ENCODE assay signal across 1 cellular context in the genomic region with DNA sequence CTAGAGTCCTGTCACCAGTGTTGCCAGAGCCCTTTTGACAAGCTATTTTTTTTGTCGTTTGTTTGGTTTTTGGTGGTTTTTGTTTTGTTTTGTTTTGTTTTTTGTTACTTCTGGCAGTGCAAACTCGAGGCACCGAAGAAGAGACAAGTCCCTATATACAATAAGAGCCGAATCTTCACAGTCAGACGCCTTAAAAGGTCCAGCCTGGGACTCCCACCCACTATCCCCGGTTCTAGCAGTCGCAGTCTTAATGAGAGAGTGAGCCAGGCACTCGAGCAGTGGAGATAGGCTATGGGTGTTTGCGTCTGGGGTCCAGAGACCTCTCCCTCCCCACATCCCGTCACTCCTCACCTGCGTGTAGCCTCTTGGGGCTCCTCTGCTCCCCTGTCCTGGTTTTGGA.
TF ChIP-seq lines count a peak whose summit lies in the region.

No MANE protein-coding gene starts in this region.

TF ChIP-seq in endothelial cell of umbilical vein, 7 proteins besides CTCF, POLR2A, EP300 and RAD21:
- TF ChIP-seq EZH2 (IDR thresholded peaks at IDR 0.05; ENCODE audit: borderline replicate concordance, low read depth, low read length, severe bottlenecking), result no peak
- TF ChIP-seq MYC (IDR thresholded peaks at IDR 0.05; ENCODE audit: low read depth, low read length), result no peak
- TF ChIP-seq FOS (IDR thresholded peaks at IDR 0.05; ENCODE audit: borderline replicate concordance, insufficient read depth, low read length), result no peak
- TF ChIP-seq, protein P1, sequence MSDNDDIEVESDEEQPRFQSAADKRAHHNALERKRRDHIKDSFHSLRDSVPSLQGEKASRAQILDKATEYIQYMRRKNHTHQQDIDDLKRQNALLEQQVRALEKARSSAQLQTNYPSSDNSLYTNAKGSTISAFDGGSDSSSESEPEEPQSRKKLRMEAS (IDR thresholded peaks at IDR 0.05; ENCODE audit: insufficient read depth, insufficient read length), result no peak
- no peak for TF ChIP-seq POLR2AphosphoS5 (IDR thresholded peaks at IDR 0.05; ENCODE audit: insufficient read depth, low read depth, low read length)
- TF ChIP-seq GATA2 (IDR thresholded peaks at IDR 0.05; ENCODE audit: insufficient read depth, insufficient read length, low read depth, low read length), result no peak
- TF ChIP-seq JUN (IDR thresholded peaks at IDR 0.05; ENCODE audit: borderline replicate concordance, insufficient read depth, insufficient read length, low read depth), result no peak
TF ChIP-seq in endothelial cell of umbilical vein: peak in this region for 0.
